ENCODE assay signal across 8 cellular contexts in genomic region chr1:36450919-36451305, GRCh38. TPM values are rescaled to one million over a fixed set of nuclear protein-coding genes. Genes with fewer than 3 reads are reported as not detected.
DNase-seq lines count a peak whose midpoint lies in the region; ATAC-seq and TF ChIP-seq lines count a peak whose summit lies in the region.

No MANE protein-coding gene starts in this region.

- DNase-seq in DND-41: no peak
- DNase-seq in T-helper 17 cell: no peak
- DNase-seq in fibroblast of villous mesenchyme (ENCODE audit: low read depth): no peak
- DNase-seq in progenitor cell of endocrine pancreas (ENCODE audit: low spot score, unreplicated experiment): no peak
- DNase-seq in mesenteric fat pad (ENCODE audit: low spot score): no peak
- no peak for DNase-seq in putamen (ENCODE audit: low spot score)

- peaks cover 28% of the 10 kb centered on the region for H3K4me1 Mint-ChIP-seq in T-helper 17 cell
- peaks cover 12% of the 10 kb centered on the region for H3K4me1 Mint-ChIP-seq in progenitor cell of endocrine pancreas (ENCODE audit: low read depth)

- peak overlapping the region; percentile 77 for H3K4me2 ChIP-seq in DND-41 (ENCODE audit: insufficient read depth, low read length)

- no peaks in the 10 kb centered on the region for H3K27me3 ChIP-seq in DND-41 (ENCODE audit: insufficient read depth, low read length, poor library complexity)

- H3K4me3 Mint-ChIP-seq in T-helper 17 cell (peak overlapping the region; percentile 90), progenitor cell of endocrine pancreas (ENCODE audit: low read depth) (peak overlapping the region; percentile 95)

- H3K9me3 Mint-ChIP-seq in progenitor cell of endocrine pancreas (ENCODE audit: low read depth): no peaks in the 10 kb centered on the region

- H3K36me3 Mint-ChIP-seq in T-helper 17 cell (ENCODE audit: low read depth): peaks cover 9% of the 10 kb centered on the region
- H3K36me3 Mint-ChIP-seq in progenitor cell of endocrine pancreas (ENCODE audit: insufficient read depth): peaks cover 4% of the 10 kb centered on the region

- no peaks in the 10 kb centered on the region for H4K20me1 ChIP-seq in DND-41 (ENCODE audit: insufficient read depth, low read length)

- H3K27ac Mint-ChIP-seq in T-helper 17 cell: peak overlapping the region; percentile 96
- H3K27ac Mint-ChIP-seq in progenitor cell of endocrine pancreas: peak overlapping the region; percentile 95

- peak overlapping the region; percentile 75 for H3K27ac ChIP-seq in DND-41 (ENCODE audit: low read length)

- peaks cover 25% of the 10 kb centered on the region for H3K4me1 ChIP-seq in DND-41 (ENCODE audit: insufficient read depth, low read length)

- H3K36me3 ChIP-seq in DND-41 (ENCODE audit: insufficient read depth, low read length): peaks cover 17% of the 10 kb centered on the region

- TF ChIP-seq CTCF in DND-41 (IDR thresholded peaks at IDR 0.05; ENCODE audit: borderline replicate concordance, extremely low read depth, low read length, poor library complexity, severe bottlenecking) (no peak), fibroblast of villous mesenchyme (IDR thresholded peaks at IDR 0.05; ENCODE audit: insufficient read depth, low read depth, low read length) (no peak), progenitor cell of endocrine pancreas (IDR thresholded peaks at IDR 0.05; ENCODE audit: unreplicated experiment) (no peak)

- H3K27me3 Mint-ChIP-seq in T-helper 17 cell (no peaks in the 10 kb centered on the region), progenitor cell of endocrine pancreas (no peaks in the 10 kb centered on the region)

- peaks cover 4% of the 10 kb centered on the region for H3K79me2 ChIP-seq in DND-41 (ENCODE audit: insufficient read depth, low read length)

- ATAC-seq in DND-41 (ENCODE audit: insufficient read depth, low read depth) (no peak), T-helper 17 cell (no peak), HG03280 (IDR thresholded peaks at IDR 0.05; ENCODE audit: unreplicated experiment) (no peak), HG03521 (IDR thresholded peaks at IDR 0.05; ENCODE audit: unreplicated experiment) (no peak)

- peak overlapping the region; percentile 95 for H2AFZ ChIP-seq in DND-41 (ENCODE audit: low read depth, low read length)

- H3K4me3 ChIP-seq in DND-41 (ENCODE audit: low read depth in 1 of 2, low read length in 2 of 2) (peak overlapping the region; percentile 36 to 75), fibroblast of villous mesenchyme (ENCODE audit: low read depth, low read length) (peak overlapping the region; percentile 69)

- H3K9me3 ChIP-seq in DND-41 (ENCODE audit: insufficient read depth, low read length, severe bottlenecking) (no peaks in the 10 kb centered on the region), T-helper 17 cell (ENCODE audit: control insufficient read depth, low read length, poor library complexity, severe bottlenecking) (no peaks in the 10 kb centered on the region)

- H3K9ac ChIP-seq in DND-41 (ENCODE audit: low read depth, low read length): peak overlapping the region; percentile 72

RNA-seq across cellular contexts. Expression of gene OSCP1, which starts 0.7 kb away (rescaled TPM):
- total RNA-seq in T-helper 17 cell: under 1 TPM in 1 of 2 donors, not detected in 1; 0.99 TPM
- 6.0 and 8.1 TPM in 2 replicates for total RNA-seq in fibroblast of villous mesenchyme
- 18.2 and 21.0 TPM in 2 replicates for total RNA-seq in progenitor cell of endocrine pancreas
- total RNA-seq in mesenteric fat pad: 7.0 TPM

RNA-seq across cellular contexts. Expression of gene MRPS15, which starts 13.3 kb away (rescaled TPM):
- total RNA-seq in T-helper 17 cell (10 to 100 TPM; 31.4 to 37.5 TPM), fibroblast of villous mesenchyme (63.5 and 83.8 TPM in 2 replicates), progenitor cell of endocrine pancreas (72.0 and 76.4 TPM in 2 replicates), mesenteric fat pad (83.4 TPM)

RNA-seq across cellular contexts. Expression of gene CSF3R, which starts 31.8 kb away (rescaled TPM):
- total RNA-seq in T-helper 17 cell: 10 to 100 TPM in 1 of 2 donors, 1 to 10 TPM in 1; 2.9 to 13.0 TPM
- total RNA-seq in fibroblast of villous mesenchyme: 0.32 TPM in 1 of 2 replicates, not detected in the other
- total RNA-seq in progenitor cell of endocrine pancreas: 4.2 and 5.5 TPM in 2 replicates
- 82.0 TPM for total RNA-seq in mesenteric fat pad

RNA-seq across cellular contexts. Expression of gene LSM10, which starts 53.2 kb away (rescaled TPM):
- total RNA-seq in T-helper 17 cell: 10 to 100 TPM; 26.4 to 31.1 TPM
- total RNA-seq in fibroblast of villous mesenchyme: 6.9 and 10.0 TPM in 2 replicates
- 28.4 and 32.8 TPM in 2 replicates for total RNA-seq in progenitor cell of endocrine pancreas
- 50.1 TPM for total RNA-seq in mesenteric fat pad
